ENCODE assay signal across 28 cellular contexts in genomic region chr6:17250237-17250636, GRCh38. TPM values are rescaled to one million over a fixed set of nuclear protein-coding genes. Genes with fewer than 3 reads are reported as not detected.
"Had no signal": no experiment of that assay in that cellular context is flagged by ENCODE, and none has a peak within 500 bp of the region (broad histone marks: within the 10 kb centered on the region; RNA-seq: fewer than 3 reads in every experiment).

No MANE protein-coding gene starts in this region.

- H3K36me3 Mint-ChIP-seq: mesothelial cell of epicardium; naive thymus-derived CD4-positive, alpha-beta T cell; stimulated activated naive B cell treated with anti-CD40 and anti-IgM and Interleukin-4, amounts not matched to agents 10 μg/mL and 1 μg/mL and 100 μg/mL, for 72 hours had no signal

- H3K27ac ChIP-seq: left lung, lower lobe of right lung, parathyroid adenoma, right atrium auricular region, right lobe of liver, stomach, testis, thyroid gland, transverse colon, upper lobe of left lung, vagina had no signal

- H3K4me1 Mint-ChIP-seq: mesothelial cell of epicardium; naive thymus-derived CD4-positive, alpha-beta T cell; nephron; neural crest cell; stimulated activated naive B cell treated with anti-CD40 and anti-IgM and Interleukin-4, amounts not matched to agents 10 μg/mL and 1 μg/mL and 100 μg/mL, for 72 hours had no signal

- H3K27ac Mint-ChIP-seq: mesothelial cell of epicardium; naive thymus-derived CD4-positive, alpha-beta T cell; nephron; stimulated activated naive B cell treated with anti-CD40 and anti-IgM and Interleukin-4, amounts not matched to agents 10 μg/mL and 1 μg/mL and 100 μg/mL, for 72 hours had no signal

- DNase-seq: hippocampal formation; kidney glomerular epithelial cell; left cardiac atrium; left lung; lower lobe of right lung; mammary epithelial cell; mesendoderm; naive thymus-derived CD4-positive, alpha-beta T cell; occipital lobe; right lobe of liver; stimulated activated CD4-positive, alpha-beta T cell treated with anti-CD3 and anti-CD28 coated beads, Interleukin-1b, Interleukin-23, amount 100 ng/mL, for 48 hours; stimulated activated CD4-positive, alpha-beta T cell treated with anti-CD3 and anti-CD28 coated beads, Interleukin-2, amount 100 ng/mL, for 48 hours; stimulated activated CD4-positive, alpha-beta T cell treated with anti-CD3 and anti-CD28 coated beads, Interleukin-4, amount 100 ng/mL, for 4 hours; stimulated activated CD8-positive, alpha-beta memory T cell treated with anti-CD3 and anti-CD28 coated beads, Interleukin-4, amount 100 ng/mL, for 48 hours; stimulated activated naive B cell treated with anti-CD40 and anti-IgM and Interleukin-4, amounts not matched to agents 10 μg/mL and 1 μg/mL and 100 μg/mL, for 72 hours; stimulated activated naive CD8-positive, alpha-beta T cell treated with anti-CD3 and anti-CD28 coated beads, Interleukin-15, Interleukin-2, amounts not matched to agents 100 U/mL and 50 U/mL, for 24 hours; stomach; testis; thyroid gland; transverse colon; upper lobe of left lung had no signal

- H3K27me3 ChIP-seq: left lung, right atrium auricular region, right lobe of liver, stomach, testis, thyroid gland, transverse colon, upper lobe of left lung, vagina had no signal

- ATAC-seq: left cardiac atrium; left lung; lower lobe of right lung; naive thymus-derived CD4-positive, alpha-beta T cell; right lobe of liver; stimulated activated naive B cell treated with anti-CD40 and anti-IgM and Interleukin-4, amounts not matched to agents 10 μg/mL and 1 μg/mL and 100 μg/mL, for 72 hours; stimulated activated naive CD8-positive, alpha-beta T cell treated with anti-CD3 and anti-CD28 coated beads, Interleukin-15, Interleukin-2, amounts not matched to agents 100 U/mL and 50 U/mL, for 24 hours had no signal

- H3K4me1 ChIP-seq: left lung, lower lobe of right lung, parathyroid adenoma, right atrium auricular region, right lobe of liver, stomach, testis, thyroid gland, upper lobe of left lung, vagina had no signal

- H3K4me3 Mint-ChIP-seq: mesothelial cell of epicardium; naive thymus-derived CD4-positive, alpha-beta T cell; nephron; neural crest cell; stimulated activated naive B cell treated with anti-CD40 and anti-IgM and Interleukin-4, amounts not matched to agents 10 μg/mL and 1 μg/mL and 100 μg/mL, for 72 hours had no signal

- H3K4me3 ChIP-seq: left lung, lower lobe of right lung, right atrium auricular region, right lobe of liver, smooth muscle cell, stomach, testis, thyroid gland, transverse colon, upper lobe of left lung, vagina had no signal

- H3K36me3 ChIP-seq: left lung, lower lobe of right lung, right atrium auricular region, right lobe of liver, stomach, thyroid gland, transverse colon, upper lobe of left lung, vagina had no signal

- H3K9me3 ChIP-seq: left lung, lower lobe of right lung, right atrium auricular region, right lobe of liver, testis, thyroid gland, transverse colon, upper lobe of left lung, vagina had no signal

RNA-seq across cellular contexts. Expression of gene RBM24, which starts 30.9 kb away (rescaled TPM):
- total RNA-seq: naive thymus-derived CD4-positive, alpha-beta T cell had no signal
- polyA plus RNA-seq: naive thymus-derived CD4-positive, alpha-beta T cell had no signal
